ENCODE assay signal across 1 cellular context in the genomic region with DNA sequence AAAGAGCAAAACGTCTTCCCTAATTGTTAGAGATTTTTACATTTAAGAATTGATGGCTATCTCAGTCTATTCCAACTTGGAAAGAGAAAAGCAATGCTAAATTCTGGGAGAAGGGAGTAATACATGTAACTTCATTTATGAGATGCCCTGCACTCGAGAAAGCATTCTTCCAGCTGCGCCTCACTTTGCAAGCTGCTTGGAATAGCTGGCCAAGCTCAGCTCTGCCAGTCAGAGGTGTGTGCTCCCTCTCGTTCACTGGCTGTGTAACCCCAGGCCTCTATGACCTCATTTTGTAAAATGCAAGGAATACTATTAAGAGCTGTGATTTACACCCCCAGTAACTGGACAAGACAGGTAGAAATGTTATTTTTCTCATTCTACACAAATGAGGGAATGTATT.
TF ChIP-seq lines count a peak whose summit lies in the region.

No MANE protein-coding gene starts in this region.

TF ChIP-seq in H1, 55 proteins besides CTCF, POLR2A, EP300 and RAD21:
- TF ChIP-seq HDAC2 (IDR thresholded peaks at IDR 0.05; ENCODE audit: borderline replicate concordance in 1 of 2, low read depth in 2 of 2, low read length in 2 of 2) = no peak
- no peak for TF ChIP-seq CTBP2 (IDR thresholded peaks at IDR 0.05; ENCODE audit: borderline replicate concordance, insufficient read depth, insufficient read length, low read length)
- TF ChIP-seq RBBP5 (IDR thresholded peaks at IDR 0.05; ENCODE audit: borderline replicate concordance, low read depth, low read length) = no peak
- no peak for TF ChIP-seq SIX5 (IDR thresholded peaks at IDR 0.05; ENCODE audit: low read depth, low read length)
- TF ChIP-seq JUN (IDR thresholded peaks at IDR 0.05; ENCODE audit: low read depth, low read length) = no peak
- TF ChIP-seq, protein P1, sequence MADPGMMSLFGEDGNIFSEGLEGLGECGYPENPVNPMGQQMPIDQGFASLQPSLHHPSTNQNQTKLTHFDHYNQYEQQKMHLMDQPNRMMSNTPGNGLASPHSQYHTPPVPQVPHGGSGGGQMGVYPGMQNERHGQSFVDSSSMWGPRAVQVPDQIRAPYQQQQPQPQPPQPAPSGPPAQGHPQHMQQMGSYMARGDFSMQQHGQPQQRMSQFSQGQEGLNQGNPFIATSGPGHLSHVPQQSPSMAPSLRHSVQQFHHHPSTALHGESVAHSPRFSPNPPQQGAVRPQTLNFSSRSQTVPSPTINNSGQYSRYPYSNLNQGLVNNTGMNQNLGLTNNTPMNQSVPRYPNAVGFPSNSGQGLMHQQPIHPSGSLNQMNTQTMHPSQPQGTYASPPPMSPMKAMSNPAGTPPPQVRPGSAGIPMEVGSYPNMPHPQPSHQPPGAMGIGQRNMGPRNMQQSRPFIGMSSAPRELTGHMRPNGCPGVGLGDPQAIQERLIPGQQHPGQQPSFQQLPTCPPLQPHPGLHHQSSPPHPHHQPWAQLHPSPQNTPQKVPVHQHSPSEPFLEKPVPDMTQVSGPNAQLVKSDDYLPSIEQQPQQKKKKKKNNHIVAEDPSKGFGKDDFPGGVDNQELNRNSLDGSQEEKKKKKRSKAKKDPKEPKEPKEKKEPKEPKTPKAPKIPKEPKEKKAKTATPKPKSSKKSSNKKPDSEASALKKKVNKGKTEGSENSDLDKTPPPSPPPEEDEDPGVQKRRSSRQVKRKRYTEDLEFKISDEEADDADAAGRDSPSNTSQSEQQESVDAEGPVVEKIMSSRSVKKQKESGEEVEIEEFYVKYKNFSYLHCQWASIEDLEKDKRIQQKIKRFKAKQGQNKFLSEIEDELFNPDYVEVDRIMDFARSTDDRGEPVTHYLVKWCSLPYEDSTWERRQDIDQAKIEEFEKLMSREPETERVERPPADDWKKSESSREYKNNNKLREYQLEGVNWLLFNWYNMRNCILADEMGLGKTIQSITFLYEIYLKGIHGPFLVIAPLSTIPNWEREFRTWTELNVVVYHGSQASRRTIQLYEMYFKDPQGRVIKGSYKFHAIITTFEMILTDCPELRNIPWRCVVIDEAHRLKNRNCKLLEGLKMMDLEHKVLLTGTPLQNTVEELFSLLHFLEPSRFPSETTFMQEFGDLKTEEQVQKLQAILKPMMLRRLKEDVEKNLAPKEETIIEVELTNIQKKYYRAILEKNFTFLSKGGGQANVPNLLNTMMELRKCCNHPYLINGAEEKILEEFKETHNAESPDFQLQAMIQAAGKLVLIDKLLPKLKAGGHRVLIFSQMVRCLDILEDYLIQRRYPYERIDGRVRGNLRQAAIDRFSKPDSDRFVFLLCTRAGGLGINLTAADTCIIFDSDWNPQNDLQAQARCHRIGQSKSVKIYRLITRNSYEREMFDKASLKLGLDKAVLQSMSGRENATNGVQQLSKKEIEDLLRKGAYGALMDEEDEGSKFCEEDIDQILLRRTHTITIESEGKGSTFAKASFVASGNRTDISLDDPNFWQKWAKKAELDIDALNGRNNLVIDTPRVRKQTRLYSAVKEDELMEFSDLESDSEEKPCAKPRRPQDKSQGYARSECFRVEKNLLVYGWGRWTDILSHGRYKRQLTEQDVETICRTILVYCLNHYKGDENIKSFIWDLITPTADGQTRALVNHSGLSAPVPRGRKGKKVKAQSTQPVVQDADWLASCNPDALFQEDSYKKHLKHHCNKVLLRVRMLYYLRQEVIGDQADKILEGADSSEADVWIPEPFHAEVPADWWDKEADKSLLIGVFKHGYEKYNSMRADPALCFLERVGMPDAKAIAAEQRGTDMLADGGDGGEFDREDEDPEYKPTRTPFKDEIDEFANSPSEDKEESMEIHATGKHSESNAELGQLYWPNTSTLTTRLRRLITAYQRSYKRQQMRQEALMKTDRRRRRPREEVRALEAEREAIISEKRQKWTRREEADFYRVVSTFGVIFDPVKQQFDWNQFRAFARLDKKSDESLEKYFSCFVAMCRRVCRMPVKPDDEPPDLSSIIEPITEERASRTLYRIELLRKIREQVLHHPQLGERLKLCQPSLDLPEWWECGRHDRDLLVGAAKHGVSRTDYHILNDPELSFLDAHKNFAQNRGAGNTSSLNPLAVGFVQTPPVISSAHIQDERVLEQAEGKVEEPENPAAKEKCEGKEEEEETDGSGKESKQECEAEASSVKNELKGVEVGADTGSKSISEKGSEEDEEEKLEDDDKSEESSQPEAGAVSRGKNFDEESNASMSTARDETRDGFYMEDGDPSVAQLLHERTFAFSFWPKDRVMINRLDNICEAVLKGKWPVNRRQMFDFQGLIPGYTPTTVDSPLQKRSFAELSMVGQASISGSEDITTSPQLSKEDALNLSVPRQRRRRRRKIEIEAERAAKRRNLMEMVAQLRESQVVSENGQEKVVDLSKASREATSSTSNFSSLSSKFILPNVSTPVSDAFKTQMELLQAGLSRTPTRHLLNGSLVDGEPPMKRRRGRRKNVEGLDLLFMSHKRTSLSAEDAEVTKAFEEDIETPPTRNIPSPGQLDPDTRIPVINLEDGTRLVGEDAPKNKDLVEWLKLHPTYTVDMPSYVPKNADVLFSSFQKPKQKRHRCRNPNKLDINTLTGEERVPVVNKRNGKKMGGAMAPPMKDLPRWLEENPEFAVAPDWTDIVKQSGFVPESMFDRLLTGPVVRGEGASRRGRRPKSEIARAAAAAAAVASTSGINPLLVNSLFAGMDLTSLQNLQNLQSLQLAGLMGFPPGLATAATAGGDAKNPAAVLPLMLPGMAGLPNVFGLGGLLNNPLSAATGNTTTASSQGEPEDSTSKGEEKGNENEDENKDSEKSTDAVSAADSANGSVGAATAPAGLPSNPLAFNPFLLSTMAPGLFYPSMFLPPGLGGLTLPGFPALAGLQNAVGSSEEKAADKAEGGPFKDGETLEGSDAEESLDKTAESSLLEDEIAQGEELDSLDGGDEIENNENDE (IDR thresholded peaks at IDR 0.05; ENCODE audit: insufficient replicate concordance, low read length) = no peak
- TF ChIP-seq TEAD4 (IDR thresholded peaks at IDR 0.05; ENCODE audit: low read depth, low read length) = no peak
- TF ChIP-seq CHD2 (IDR thresholded peaks at IDR 0.05; ENCODE audit: low read length) = no peak
- TF ChIP-seq SP2 (IDR thresholded peaks at IDR 0.05; ENCODE audit: low read length) = no peak
- no peak for TF ChIP-seq CBX8 (IDR thresholded peaks at IDR 0.05; ENCODE audit: borderline replicate concordance, low read depth, low read length)
